Comparison of ENCODE assay signal across 13 cellular contexts in the genomic region with DNA sequence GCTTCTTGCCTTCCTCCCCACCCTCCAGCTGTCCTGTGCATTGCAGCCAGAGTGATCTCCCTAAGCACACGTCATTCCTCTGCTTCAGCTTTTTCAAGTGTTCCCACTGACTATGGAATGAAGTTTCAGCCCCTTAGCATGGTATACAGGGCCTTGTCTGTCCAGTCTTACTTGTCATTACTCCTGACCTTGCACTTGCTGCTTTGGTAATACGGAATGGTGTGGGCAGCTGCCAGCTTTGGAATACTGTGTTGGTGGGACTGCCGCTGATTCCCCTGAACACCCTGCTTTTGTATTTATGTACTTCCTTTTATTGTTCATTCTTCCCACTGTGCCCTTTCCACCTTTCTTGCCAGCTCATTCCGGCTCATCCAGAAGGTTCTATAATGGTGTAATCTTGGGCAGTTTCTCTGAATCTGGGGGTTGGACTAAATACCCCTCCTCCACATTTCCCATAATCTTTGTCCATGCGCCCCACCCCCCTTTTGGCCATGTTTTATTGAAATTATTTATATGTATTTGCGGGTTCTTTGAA. TPM values are rescaled to one million over a fixed set of nuclear protein-coding genes. Genes with fewer than 3 reads are reported as not detected.
DNase-seq lines count a peak whose midpoint lies in the region; ATAC-seq and TF ChIP-seq lines count a peak whose summit lies in the region.
"Had no signal": no experiment of that assay in that cellular context is flagged by ENCODE, and none has a peak within 500 bp of the region (broad histone marks: within the 10 kb centered on the region; RNA-seq: fewer than 3 reads in every experiment).

No MANE protein-coding gene starts in this region.

- TF ChIP-seq CTCF in CD8-positive, alpha-beta T cell (IDR thresholded peaks at IDR 0.05) = no peak

- H3K4me3 Mint-ChIP-seq in effector memory CD8-positive, alpha-beta T cell = no peak overlapping the region
- H3K4me3 Mint-ChIP-seq in CD4-positive, alpha-beta memory T cell = no peak overlapping the region
- no peak overlapping the region for H3K4me3 Mint-ChIP-seq in CD8-positive, alpha-beta T cell

- no peaks in the 10 kb centered on the region for H3K9me3 ChIP-seq in CD4-positive, alpha-beta memory T cell (ENCODE audit: control insufficient read depth in 1 of 2, low read length in 2 of 2)
- no peaks in the 10 kb centered on the region for H3K9me3 ChIP-seq in CD8-positive, alpha-beta T cell (ENCODE audit: low read length)
- H3K9me3 ChIP-seq: BLaER1 treated with 17β-estradiol and CSF1 and Interleukin-3, amounts not matched to agents 10 nM and 100 nM; HAP-1 had no signal

- POLR2A ChIA-PET in CD4-positive, alpha-beta memory T cell (lab: Charles Lee; ENCODE audit: partially characterized antibody) = no interaction called here
- POLR2A ChIA-PET in CD8-positive, alpha-beta T cell (lab: Charles Lee) = no interaction called here

- H3K9me3 Mint-ChIP-seq in effector memory CD8-positive, alpha-beta T cell = no peaks in the 10 kb centered on the region
- H3K9me3 Mint-ChIP-seq in CD4-positive, alpha-beta memory T cell = peaks cover 0 to 2% (median 0%) of the 10 kb centered on the region in 8 donors
- H3K9me3 Mint-ChIP-seq in CD8-positive, alpha-beta T cell = no peaks in the 10 kb centered on the region

- DNase-seq in Right ventricle myocardium superior = no peak
- no peak for DNase-seq in cardiac septum (ENCODE audit: low spot score)
- no peak for DNase-seq in effector memory CD8-positive, alpha-beta T cell
- peak; percentile 26 for DNase-seq in kidney tubule cell (ENCODE audit: low spot score)
- no peak for DNase-seq in CD4-positive, alpha-beta memory T cell
- no peak for DNase-seq in CD8-positive, alpha-beta T cell
- DNase-seq in NCI-H1436 treated with DMSO at 0.1 percent for 48 hours (lab: John Stamatoyannopoulos, UW) = no peak
- DNase-seq: DMS53, NCI-H146, NCI-H2107 had no signal

- no peaks in the 10 kb centered on the region for H3K4me1 ChIP-seq in CD4-positive, alpha-beta memory T cell (ENCODE audit: insufficient read depth, low read length)
- no peaks in the 10 kb centered on the region for H3K4me1 ChIP-seq in CD8-positive, alpha-beta T cell (ENCODE audit: insufficient read depth, low read length)
- H3K4me1 ChIP-seq: HAP-1 had no signal

- intact Hi-C loops in Right ventricle myocardium superior (cut with DNase I) (loop anchor here (5.0 kb wide), 1 partner anchor 558 kb away; no protein-coding TSS in a partner anchor), cardiac septum (cut with DNase I) (loop anchor here (5.0 kb wide), 2 partner anchors 113 to 563 kb away; no protein-coding TSS in a partner anchor)
- intact Hi-C loops in CD4-positive, alpha-beta memory T cell (cut with micrococcal nuclease) = no loop called here
- intact Hi-C loops in CD8-positive, alpha-beta T cell (cut with DNase I, micrococcal nuclease) = no loop called here

- CTCF ChIA-PET in CD4-positive, alpha-beta memory T cell (lab: Charles Lee; ENCODE audit: partially characterized antibody) = interaction anchor here (1.1 to 1.6 kb wide), 2 partner anchors 119 to 562 kb away, joined by 4 to 6 read pairs; no protein-coding TSS in a partner anchor
- CTCF ChIA-PET in CD8-positive, alpha-beta T cell (lab: Charles Lee) = interaction anchor here (0.5 to 2.4 kb wide), 2 partner anchors 512 to 563 kb away, joined by 5 to 9 read pairs; no protein-coding TSS in a partner anchor

- H3K4me1 Mint-ChIP-seq in effector memory CD8-positive, alpha-beta T cell (ENCODE audit: low read depth in 2 of 2) = peaks cover 8 to 14% of the 10 kb centered on the region in 2 donors
- H3K4me1 Mint-ChIP-seq in CD4-positive, alpha-beta memory T cell = peaks cover 1 to 9% (median 5%) of the 10 kb centered on the region in 4 donors
- peaks cover 7% of the 10 kb centered on the region for H3K4me1 Mint-ChIP-seq in CD8-positive, alpha-beta T cell (ENCODE audit: low read depth)

- peak; percentile 25 for ATAC-seq in Right ventricle myocardium superior (ENCODE audit: poor library complexity)
- no peak for ATAC-seq in effector memory CD8-positive, alpha-beta T cell (replicated peaks)
- ATAC-seq in HG03135 (IDR thresholded peaks at IDR 0.05; ENCODE audit: unreplicated experiment) = no peak
- no peak for ATAC-seq in CD8-positive, alpha-beta T cell

- no peaks in the 10 kb centered on the region for H3K27me3 Mint-ChIP-seq in effector memory CD8-positive, alpha-beta T cell
- no peaks in the 10 kb centered on the region for H3K27me3 Mint-ChIP-seq in CD4-positive, alpha-beta memory T cell
- H3K27me3 Mint-ChIP-seq in CD8-positive, alpha-beta T cell (ENCODE audit: low read depth) = no peaks in the 10 kb centered on the region

- no peak overlapping the region for H3K4me3 ChIP-seq in CD4-positive, alpha-beta memory T cell (ENCODE audit: low read length in 2 of 2)
- no peak overlapping the region for H3K4me3 ChIP-seq in CD8-positive, alpha-beta T cell (ENCODE audit: low read depth, low read length)
- H3K4me3 ChIP-seq: BLaER1 treated with 17β-estradiol and CSF1 and Interleukin-3, amounts not matched to agents 10 nM and 100 nM; HAP-1 had no signal

- H3K36me3 Mint-ChIP-seq in effector memory CD8-positive, alpha-beta T cell (ENCODE audit: insufficient read depth) = peaks cover 22% of the 10 kb centered on the region
- peaks cover 24 to 34% of the 10 kb centered on the region in 2 donors for H3K36me3 Mint-ChIP-seq in CD4-positive, alpha-beta memory T cell
- H3K36me3 Mint-ChIP-seq in CD8-positive, alpha-beta T cell = peaks cover 50% of the 10 kb centered on the region

- H3K27me3 ChIP-seq in CD4-positive, alpha-beta memory T cell (ENCODE audit: insufficient read depth, low read length) = no peaks in the 10 kb centered on the region
- no peaks in the 10 kb centered on the region for H3K27me3 ChIP-seq in CD8-positive, alpha-beta T cell (ENCODE audit: insufficient read depth, low read length)
- H3K27me3 ChIP-seq: BLaER1 treated with 17β-estradiol and CSF1 and Interleukin-3, amounts not matched to agents 10 nM and 100 nM had no signal

- H3K27ac Mint-ChIP-seq in effector memory CD8-positive, alpha-beta T cell = peak overlapping the region; percentile 15 to 52
- H3K27ac Mint-ChIP-seq in CD4-positive, alpha-beta memory T cell = peak overlapping the region in 1 of 7 donors; percentile 25
- H3K27ac Mint-ChIP-seq in CD8-positive, alpha-beta T cell = no peak overlapping the region

- H3K36me3 ChIP-seq in CD4-positive, alpha-beta memory T cell (ENCODE audit: insufficient read depth, low read length) = peaks cover 12% of the 10 kb centered on the region
- no peaks in the 10 kb centered on the region for H3K36me3 ChIP-seq in CD8-positive, alpha-beta T cell (ENCODE audit: insufficient read depth, low read length)
- H3K36me3 ChIP-seq: HAP-1 had no signal

- no peak overlapping the region for H3K27ac ChIP-seq in CD4-positive, alpha-beta memory T cell (ENCODE audit: low read depth, low read length)
- H3K27ac ChIP-seq in CD8-positive, alpha-beta T cell (ENCODE audit: low read depth, low read length) = no peak overlapping the region
- H3K27ac ChIP-seq: BLaER1 treated with 17β-estradiol and CSF1 and Interleukin-3, amounts not matched to agents 10 nM and 100 nM had no signal

RNA-seq across cellular contexts. Expression of a gene that starts 39.0 kb away (rescaled TPM):
- total RNA-seq in Right ventricle myocardium superior = 51.3 TPM
- total RNA-seq in cardiac septum = 18.6 TPM
- total RNA-seq in CD4-positive, alpha-beta memory T cell = 10 to 100 TPM; 18.9 to 21.1 TPM
- polyA plus RNA-seq in CD4-positive, alpha-beta memory T cell = 10 to 100 TPM; 37.0 to 58.1 TPM
- total RNA-seq in CD8-positive, alpha-beta T cell = 10 to 100 TPM; 32.0 to 37.4 TPM

Comparison
In these comparisons a context has a peak if more than half of its experiments do, and no peak if none do; other contexts are left out.
1. intact Hi-C loops: an anchor here in Right ventricle myocardium superior (5.0 kb wide) and cardiac septum (5.0 kb wide); none called in CD4-positive, alpha-beta memory T cell and CD8-positive, alpha-beta T cell.